Comparison of ENCODE assay signal across 10 cellular contexts in the genomic region with DNA sequence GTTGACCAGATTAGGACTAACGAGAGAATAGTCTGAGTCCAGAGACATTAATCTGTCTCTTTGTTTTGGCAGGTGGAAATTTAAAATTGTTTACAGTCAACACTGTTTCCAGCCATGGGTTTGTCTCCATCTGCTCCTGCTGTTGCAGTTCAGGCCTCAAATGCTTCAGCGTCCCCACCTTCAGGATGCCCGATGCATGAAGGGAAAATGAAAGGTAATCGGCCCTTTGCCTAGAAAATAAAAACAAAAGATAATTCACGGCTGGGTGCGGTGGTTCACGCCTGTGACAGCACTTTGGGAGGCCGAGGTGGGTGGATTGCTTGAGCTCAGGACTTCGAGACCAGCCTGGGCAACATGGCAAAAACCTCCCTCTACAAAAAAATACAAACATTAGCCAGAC. TPM values are rescaled to one million over a fixed set of nuclear protein-coding genes. Genes with fewer than 3 reads are reported as not detected.
DNase-seq lines count a peak whose midpoint lies in the region; ATAC-seq, FAIRE-seq and TF ChIP-seq lines count a peak whose summit lies in the region.
"Had no signal": no experiment of that assay in that cellular context is flagged by ENCODE, and none has a peak within 500 bp of the region (broad histone marks: within the 10 kb centered on the region; RNA-seq: fewer than 3 reads in every experiment).

No MANE protein-coding gene starts in this region.

- TF ChIP-seq EP300 in A549 (IDR thresholded peaks at IDR 0.05): no peak

- H3K9me3 Mint-ChIP-seq in central memory CD8-positive, alpha-beta T cell: no peaks in the 10 kb centered on the region

- TF ChIP-seq RAD21 in A549 (conservative IDR thresholded peaks at IDR 0.05 in 1 of 2, IDR thresholded peaks at IDR 0.05 in 1 of 2): no peak

- H3K36me3 Mint-ChIP-seq in central memory CD8-positive, alpha-beta T cell (ENCODE audit: insufficient read depth): peaks cover 19% of the 10 kb centered on the region

- CTCF ChIA-PET in A549 (lab: Yijun Ruan, JAX): no interaction called here

- WGBS in A549 (ENCODE audit: missing lambda C conversion rate): 30% methylated on average over 9 of the region's 9 CpGs
- 67% methylated on average over 9 of the region's 9 CpGs for WGBS in HUES64

- H3K27me3 Mint-ChIP-seq in central memory CD8-positive, alpha-beta T cell: no peaks in the 10 kb centered on the region

- TF ChIP-seq POLR2A in A549 (IDR thresholded peaks at IDR 0.05; ENCODE audit: low read length): no peak

- peak overlapping the region; percentile 91 for H3K4me3 Mint-ChIP-seq in central memory CD8-positive, alpha-beta T cell

- H3K27me3 ChIP-seq in HUES64 (ENCODE audit: insufficient read depth, low read length) (no peaks in the 10 kb centered on the region), mucosa of stomach (ENCODE audit: control insufficient read depth, insufficient read depth, low read length) (no peaks in the 10 kb centered on the region)

- H3K9ac ChIP-seq in HUES64 (ENCODE audit: low read depth, low read length): peak overlapping the region; percentile 90
- H3K9ac ChIP-seq in mucosa of stomach (ENCODE audit: low read length): peak overlapping the region; percentile 93

- no peak for TF ChIP-seq CTCF in A549 (IDR thresholded peaks at IDR 0.05)

- peaks cover 19% of the 10 kb centered on the region for H3K4me1 ChIP-seq in A549
- no peaks in the 10 kb centered on the region for H3K4me1 ChIP-seq in HUES64 (ENCODE audit: insufficient read depth, low read length)
- peaks cover 11% of the 10 kb centered on the region for H3K4me1 ChIP-seq in mucosa of stomach (ENCODE audit: control insufficient read depth, insufficient read depth, low read length)

- FAIRE-seq in A549 (lab: Jason Lieb, UNC): no peak

- H3K36me3 ChIP-seq in HUES64 (ENCODE audit: insufficient read depth, low read length) (peaks cover 44% of the 10 kb centered on the region), mucosa of stomach (ENCODE audit: control insufficient read depth, insufficient read depth, low read length) (no peaks in the 10 kb centered on the region)

- H3K4me3 ChIP-seq in A549 (peak overlapping the region; percentile 70), HUES64 (ENCODE audit: low read length) (peak overlapping the region; percentile 92), mucosa of stomach (ENCODE audit: low read length) (no peak overlapping the region)

- peak overlapping the region; percentile 92 for H3K4me2 ChIP-seq in A549

- no peaks in the 10 kb centered on the region for H3K9me3 ChIP-seq in A549
- no peaks in the 10 kb centered on the region for H3K9me3 ChIP-seq in HUES64 (ENCODE audit: insufficient read depth, low read depth, low read length)
- no peaks in the 10 kb centered on the region for H3K9me3 ChIP-seq in mucosa of stomach (ENCODE audit: control insufficient read depth, low read length)

- ATAC-seq in A549: no peak
- no peak for ATAC-seq in central memory CD8-positive, alpha-beta T cell (replicated peaks; ENCODE audit: extremely low read depth, poor library complexity, severe bottlenecking)
- ATAC-seq in left lobe of liver: no peak

- POLR2A ChIA-PET in A549 (lab: Yijun Ruan, JAX): no interaction called here

- peaks cover 28% of the 10 kb centered on the region for H3K4me1 Mint-ChIP-seq in central memory CD8-positive, alpha-beta T cell

- DNase-seq in A549 (ENCODE audit: low read depth in 1 of 2, low spot score in 1 of 2) (no peak), NCI-H1105 treated with DMSO at 0.1 percent for 48 hours (lab: John Stamatoyannopoulos, UW) (no peak), left lobe of liver (ENCODE audit: low spot score) (no peak), GOT3 (lab: John Stamatoyannopoulos, UW) (no peak), AG20443 (ENCODE audit: low spot score) (no peak)
- DNase-seq in central memory CD8-positive, alpha-beta T cell (ENCODE audit: low spot score in 2 of 2): no peak
- DNase-seq: cerebellar nuclear complex, NCI-H1417 treated with DMSO at 0.1 percent for 48 hours had no signal

- peak overlapping the region; percentile 87 to 98 for H3K27ac ChIP-seq in A549
- H3K27ac ChIP-seq in HUES64 (ENCODE audit: low read depth, low read length): peak overlapping the region; percentile 86; the same call in 1 of the 2 replicates

- H3K27ac Mint-ChIP-seq in central memory CD8-positive, alpha-beta T cell (ENCODE audit: low read depth): peak overlapping the region; percentile 98

TF ChIP-seq in A549, 52 proteins besides CTCF, POLR2A, EP300 and RAD21:
- TF ChIP-seq MYC (IDR thresholded peaks at IDR 0.05; ENCODE audit: borderline replicate concordance, low read length) (no peak), NPAS2 (CRISPR knock-in tag; IDR thresholded peaks at IDR 0.05; ENCODE audit: borderline replicate concordance) (no peak), CEBPB (IDR thresholded peaks at IDR 0.05) (no peak), KDM5A (IDR thresholded peaks at IDR 0.05) (no peak), ZFP36 (IDR thresholded peaks at IDR 0.05; ENCODE audit: borderline replicate concordance, partially characterized antibody) (no peak), PHF8 (IDR thresholded peaks at IDR 0.05; ENCODE audit: borderline replicate concordance, low read depth) (no peak), JUN (IDR thresholded peaks at IDR 0.05) (no peak), ZC3H11A (IDR thresholded peaks at IDR 0.05) (no peak), CHD4 (IDR thresholded peaks at IDR 0.05; ENCODE audit: borderline replicate concordance) (no peak), NR3C1 (IDR thresholded peaks at IDR 0.05) (no peak)
- TF ChIP-seq, protein P1, sequence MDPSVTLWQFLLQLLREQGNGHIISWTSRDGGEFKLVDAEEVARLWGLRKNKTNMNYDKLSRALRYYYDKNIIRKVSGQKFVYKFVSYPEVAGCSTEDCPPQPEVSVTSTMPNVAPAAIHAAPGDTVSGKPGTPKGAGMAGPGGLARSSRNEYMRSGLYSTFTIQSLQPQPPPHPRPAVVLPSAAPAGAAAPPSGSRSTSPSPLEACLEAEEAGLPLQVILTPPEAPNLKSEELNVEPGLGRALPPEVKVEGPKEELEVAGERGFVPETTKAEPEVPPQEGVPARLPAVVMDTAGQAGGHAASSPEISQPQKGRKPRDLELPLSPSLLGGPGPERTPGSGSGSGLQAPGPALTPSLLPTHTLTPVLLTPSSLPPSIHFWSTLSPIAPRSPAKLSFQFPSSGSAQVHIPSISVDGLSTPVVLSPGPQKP (IDR thresholded peaks at IDR 0.05; ENCODE audit: low read depth, low read length): no peak
- TF ChIP-seq, protein P2, sequence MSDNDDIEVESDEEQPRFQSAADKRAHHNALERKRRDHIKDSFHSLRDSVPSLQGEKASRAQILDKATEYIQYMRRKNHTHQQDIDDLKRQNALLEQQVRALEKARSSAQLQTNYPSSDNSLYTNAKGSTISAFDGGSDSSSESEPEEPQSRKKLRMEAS (IDR thresholded peaks at IDR 0.05): no peak
- TF ChIP-seq, protein P3, sequence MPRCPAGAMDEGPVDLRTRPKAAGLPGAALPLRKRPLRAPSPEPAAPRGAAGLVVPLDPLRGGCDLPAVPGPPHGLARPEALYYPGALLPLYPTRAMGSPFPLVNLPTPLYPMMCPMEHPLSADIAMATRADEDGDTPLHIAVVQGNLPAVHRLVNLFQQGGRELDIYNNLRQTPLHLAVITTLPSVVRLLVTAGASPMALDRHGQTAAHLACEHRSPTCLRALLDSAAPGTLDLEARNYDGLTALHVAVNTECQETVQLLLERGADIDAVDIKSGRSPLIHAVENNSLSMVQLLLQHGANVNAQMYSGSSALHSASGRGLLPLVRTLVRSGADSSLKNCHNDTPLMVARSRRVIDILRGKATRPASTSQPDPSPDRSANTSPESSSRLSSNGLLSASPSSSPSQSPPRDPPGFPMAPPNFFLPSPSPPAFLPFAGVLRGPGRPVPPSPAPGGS (IDR thresholded peaks at IDR 0.05): no peak
- TF ChIP-seq, protein P4, sequence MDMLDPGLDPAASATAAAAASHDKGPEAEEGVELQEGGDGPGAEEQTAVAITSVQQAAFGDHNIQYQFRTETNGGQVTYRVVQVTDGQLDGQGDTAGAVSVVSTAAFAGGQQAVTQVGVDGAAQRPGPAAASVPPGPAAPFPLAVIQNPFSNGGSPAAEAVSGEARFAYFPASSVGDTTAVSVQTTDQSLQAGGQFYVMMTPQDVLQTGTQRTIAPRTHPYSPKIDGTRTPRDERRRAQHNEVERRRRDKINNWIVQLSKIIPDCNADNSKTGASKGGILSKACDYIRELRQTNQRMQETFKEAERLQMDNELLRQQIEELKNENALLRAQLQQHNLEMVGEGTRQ (IDR thresholded peaks at IDR 0.05): no peak
- TF ChIP-seq, protein P5, sequence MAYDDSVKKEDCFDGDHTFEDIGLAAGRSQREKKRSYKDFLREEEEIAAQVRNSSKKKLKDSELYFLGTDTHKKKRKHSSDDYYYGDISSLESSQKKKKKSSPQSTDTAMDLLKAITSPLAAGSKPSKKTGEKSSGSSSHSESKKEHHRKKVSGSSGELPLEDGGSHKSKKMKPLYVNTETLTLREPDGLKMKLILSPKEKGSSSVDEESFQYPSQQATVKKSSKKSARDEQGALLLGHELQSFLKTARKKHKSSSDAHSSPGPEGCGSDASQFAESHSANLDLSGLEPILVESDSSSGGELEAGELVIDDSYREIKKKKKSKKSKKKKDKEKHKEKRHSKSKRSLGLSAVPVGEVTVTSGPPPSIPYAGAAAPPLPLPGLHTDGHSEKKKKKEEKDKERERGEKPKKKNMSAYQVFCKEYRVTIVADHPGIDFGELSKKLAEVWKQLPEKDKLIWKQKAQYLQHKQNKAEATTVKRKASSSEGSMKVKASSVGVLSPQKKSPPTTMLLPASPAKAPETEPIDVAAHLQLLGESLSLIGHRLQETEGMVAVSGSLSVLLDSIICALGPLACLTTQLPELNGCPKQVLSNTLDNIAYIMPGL (CRISPR knock-in tag; IDR thresholded peaks at IDR 0.05; ENCODE audit: borderline replicate concordance): no peak
- TF ChIP-seq, protein P6, sequence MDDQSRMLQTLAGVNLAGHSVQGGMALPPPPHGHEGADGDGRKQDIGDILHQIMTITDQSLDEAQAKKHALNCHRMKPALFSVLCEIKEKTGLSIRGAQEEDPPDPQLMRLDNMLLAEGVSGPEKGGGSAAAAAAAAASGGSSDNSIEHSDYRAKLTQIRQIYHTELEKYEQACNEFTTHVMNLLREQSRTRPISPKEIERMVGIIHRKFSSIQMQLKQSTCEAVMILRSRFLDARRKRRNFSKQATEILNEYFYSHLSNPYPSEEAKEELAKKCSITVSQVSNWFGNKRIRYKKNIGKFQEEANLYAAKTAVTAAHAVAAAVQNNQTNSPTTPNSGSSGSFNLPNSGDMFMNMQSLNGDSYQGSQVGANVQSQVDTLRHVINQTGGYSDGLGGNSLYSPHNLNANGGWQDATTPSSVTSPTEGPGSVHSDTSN (IDR thresholded peaks at IDR 0.05): no peak

RNA-seq across cellular contexts. Expression of a gene that starts 0.8 kb away (rescaled TPM):
- polyA plus RNA-seq in A549 (2011; rRNA removed) (35.4 and 46.6 TPM in 2 replicates), A549 (2017; fragmentation: RNase III; extraction: RNeasy Plus Mini Kit Qiagen cat#74134 plus additional on column Dnase treatment) (61.2 to 61.8 TPM (median 61.5 TPM) in 3 replicates)
- polyA plus RNA-seq in A549 (2012; cell fraction: cytosol; rRNA removed): 28.1 and 28.9 TPM in 2 replicates
- 9.5 and 12.1 TPM in 2 replicates for polyA plus RNA-seq in A549 (2012; cell fraction: nucleus; rRNA removed)
- polyA minus RNA-seq in A549 (2011; rRNA and poly(A)+ RNA removed): 19.4 and 20.7 TPM in 2 replicates
- polyA plus RNA-seq in HUES64 (2013, experiment 1 of 2): 22.9 TPM
- 26.7 TPM for polyA plus RNA-seq in HUES64 (2013, experiment 2 of 2)
- 9.6 TPM for total RNA-seq in left lobe of liver
